In genomic region chr6:158131926-158132325, GRCh38 we compare ENCODE assay signal across 8 cellular contexts. TPM values are rescaled to one million over a fixed set of nuclear protein-coding genes. Genes with fewer than 3 reads are reported as not detected.
DNase-seq lines count a peak whose midpoint lies in the region; ATAC-seq and TF ChIP-seq lines count a peak whose summit lies in the region.

No MANE protein-coding gene starts in this region.

- CTCF ChIA-PET in activated CD8-positive, alpha-beta T cell treated with anti-CD3 and anti-CD28 coated beads, Interleukin-2, amount 10 ng/mL, durations not matched to agents 7 days and 5 days (lab: Charles Lee), result interaction anchor here (0.6 to 2.2 kb wide), 9 partner anchors 11 to 258 kb away, joined by 3 to 18 read pairs (median 4); no protein-coding TSS in a partner anchor

- TF ChIP-seq CTCF in osteoblast (IDR thresholded peaks at IDR 0.05; ENCODE audit: extremely low read depth, low read depth, low read length), result peak; percentile 37
- TF ChIP-seq CTCF in dorsolateral prefrontal cortex (IDR thresholded peaks at IDR 0.05 in 54 of 56, conservative IDR thresholded peaks at IDR 0.05 in 2 of 56; ENCODE audit: low read depth in 1 of 56, partially characterized antibody in 56 of 56), result peak in 10 of 56 donors; percentile 8 to 31 (median 14)

- DNase-seq in activated T-cell treated with anti-CD3 and anti-CD28 coated beads, Interleukin-2, amount 50 U/mL, for 72 hours, result peak; percentile 4 to 6
- DNase-seq in activated T-cell treated with anti-CD3 and anti-CD28 coated beads for 4 hours (no peak), NCI-H1105 treated with DMSO at 0.1 percent for 48 hours (lab: John Stamatoyannopoulos, UW) (peak; percentile 67), osteoblast (ENCODE audit: insufficient read length, low spot score, missing footprints) (no peak), DMS114 treated with DMSO at 0.1 percent for 48 hours (lab: John Stamatoyannopoulos, UW; ENCODE audit: unreplicated experiment) (no peak), dorsolateral prefrontal cortex (no peak)
- DNase-seq in activated CD8-positive, alpha-beta T cell treated with anti-CD3 and anti-CD28 coated beads, Interleukin-2, amount 10 ng/mL, durations not matched to agents 7 days and 5 days, result peak; percentile 41

- POLR2A ChIA-PET in activated CD8-positive, alpha-beta T cell treated with anti-CD3 and anti-CD28 coated beads, Interleukin-2, amount 10 ng/mL, durations not matched to agents 7 days and 5 days (lab: Charles Lee), result no interaction called here

- no peaks in the 10 kb centered on the region for H4K20me1 ChIP-seq in osteoblast (ENCODE audit: insufficient read depth, low read length)

- no peaks in the 10 kb centered on the region for H3K27me3 Mint-ChIP-seq in activated T-cell treated with anti-CD3 and anti-CD28 coated beads, Interleukin-2, amount 50 U/mL, for 72 hours (ENCODE audit: low read depth)
- no peaks in the 10 kb centered on the region for H3K27me3 Mint-ChIP-seq in activated CD8-positive, alpha-beta T cell treated with anti-CD3 and anti-CD28 coated beads, Interleukin-2, amount 10 ng/mL, durations not matched to agents 7 days and 5 days (ENCODE audit: low read depth)

- H3K79me2 ChIP-seq in osteoblast (ENCODE audit: insufficient read depth, low read length), result no peaks in the 10 kb centered on the region

- H3K4me1 Mint-ChIP-seq in activated T-cell treated with anti-CD3 and anti-CD28 coated beads, Interleukin-2, amount 50 U/mL, for 72 hours (ENCODE audit: low read depth), result no peaks in the 10 kb centered on the region
- no peaks in the 10 kb centered on the region for H3K4me1 Mint-ChIP-seq in activated CD8-positive, alpha-beta T cell treated with anti-CD3 and anti-CD28 coated beads, Interleukin-2, amount 10 ng/mL, durations not matched to agents 7 days and 5 days (ENCODE audit: low read depth)

- peaks cover 30% of the 10 kb centered on the region for H3K36me3 ChIP-seq in osteoblast (ENCODE audit: insufficient read depth, low read length)

- H3K4me3 ChIP-seq in osteoblast (ENCODE audit: insufficient read depth, low read length) (no peak overlapping the region), dorsolateral prefrontal cortex (no peak overlapping the region)

- H3K27me3 ChIP-seq in osteoblast (ENCODE audit: insufficient read depth, low read length), result no peaks in the 10 kb centered on the region
- no peaks in the 10 kb centered on the region for H3K27me3 ChIP-seq in dorsolateral prefrontal cortex

- no peak overlapping the region for H3K4me2 ChIP-seq in osteoblast (ENCODE audit: insufficient read depth, low read length)

- H3K9me3 Mint-ChIP-seq in activated T-cell treated with anti-CD3 and anti-CD28 coated beads, Interleukin-2, amount 50 U/mL, for 72 hours, result no peaks in the 10 kb centered on the region
- H3K9me3 Mint-ChIP-seq in activated CD8-positive, alpha-beta T cell treated with anti-CD3 and anti-CD28 coated beads, Interleukin-2, amount 10 ng/mL, durations not matched to agents 7 days and 5 days (ENCODE audit: insufficient read depth), result no peaks in the 10 kb centered on the region

- H3K4me1 ChIP-seq in osteoblast (ENCODE audit: insufficient read depth, low read length), result no peaks in the 10 kb centered on the region

- no peak overlapping the region for H3K27ac ChIP-seq in osteoblast (ENCODE audit: low read depth, low read length)
- no peak overlapping the region for H3K27ac ChIP-seq in dorsolateral prefrontal cortex

- H3K9me3 ChIP-seq in osteoblast (ENCODE audit: low read depth, low read length), result no peaks in the 10 kb centered on the region

- H3K36me3 Mint-ChIP-seq in activated T-cell treated with anti-CD3 and anti-CD28 coated beads, Interleukin-2, amount 50 U/mL, for 72 hours (ENCODE audit: insufficient read depth in 2 of 2), result no peaks in the 10 kb centered on the region
- no peaks in the 10 kb centered on the region for H3K36me3 Mint-ChIP-seq in activated CD8-positive, alpha-beta T cell treated with anti-CD3 and anti-CD28 coated beads, Interleukin-2, amount 10 ng/mL, durations not matched to agents 7 days and 5 days (ENCODE audit: low read depth)

- peak in 1 of 2 donors; percentile 29 for ATAC-seq in activated T-cell treated with anti-CD3 and anti-CD28 coated beads, Interleukin-2, amount 50 U/mL, for 72 hours (replicated peaks in 1 of 2)
- peak; percentile 64 for ATAC-seq in activated CD8-positive, alpha-beta T cell treated with anti-CD3 and anti-CD28 coated beads, Interleukin-2, amount 10 ng/mL, durations not matched to agents 7 days and 5 days
- ATAC-seq in HG03108 (IDR thresholded peaks at IDR 0.05; ENCODE audit: unreplicated experiment), result no peak

- no peak overlapping the region for H3K4me3 Mint-ChIP-seq in activated T-cell treated with anti-CD3 and anti-CD28 coated beads, Interleukin-2, amount 50 U/mL, for 72 hours
- H3K4me3 Mint-ChIP-seq in activated CD8-positive, alpha-beta T cell treated with anti-CD3 and anti-CD28 coated beads, Interleukin-2, amount 10 ng/mL, durations not matched to agents 7 days and 5 days, result no peak overlapping the region

- no peak overlapping the region for H2AFZ ChIP-seq in osteoblast (ENCODE audit: low read length)

- H3K27ac Mint-ChIP-seq in activated T-cell treated with anti-CD3 and anti-CD28 coated beads, Interleukin-2, amount 50 U/mL, for 72 hours, result no peak overlapping the region
- no peak overlapping the region for H3K27ac Mint-ChIP-seq in activated CD8-positive, alpha-beta T cell treated with anti-CD3 and anti-CD28 coated beads, Interleukin-2, amount 10 ng/mL, durations not matched to agents 7 days and 5 days

- intact Hi-C loops in dorsolateral prefrontal cortex (cut with DNase I), result no loop called here

RNA-seq across cellular contexts. Expression of gene SERAC1, which starts 36.1 kb away (rescaled TPM):
- total RNA-seq in activated T-cell treated with anti-CD3 and anti-CD28 coated beads, Interleukin-2, amount 50 U/mL, for 72 hours, result 1 to 10 TPM; 6.0 to 8.6 TPM
- 1 to 10 TPM; 5.2 to 5.7 TPM for total RNA-seq in activated CD8-positive, alpha-beta T cell treated with anti-CD3 and anti-CD28 coated beads, Interleukin-2, amount 10 ng/mL, durations not matched to agents 7 days and 5 days
- total RNA-seq in osteoblast, result 33.7 and 35.1 TPM in 2 replicates
- total RNA-seq in dorsolateral prefrontal cortex, result 10 to 100 TPM in 116 of 120 experiments, 1 to 10 TPM in 4; 9.5 to 22.3 (median 15.6) TPM

RNA-seq across cellular contexts. Expression of gene GTF2H5, which starts 36.2 kb away (rescaled TPM):
- total RNA-seq in activated T-cell treated with anti-CD3 and anti-CD28 coated beads, Interleukin-2, amount 50 U/mL, for 72 hours, result 10 to 100 TPM; 20.7 to 23.9 TPM
- total RNA-seq in activated CD8-positive, alpha-beta T cell treated with anti-CD3 and anti-CD28 coated beads, Interleukin-2, amount 10 ng/mL, durations not matched to agents 7 days and 5 days, result 10 to 100 TPM; 19.6 to 19.8 TPM
- total RNA-seq in osteoblast (6.2 and 7.2 TPM in 2 replicates), dorsolateral prefrontal cortex (10 to 100 TPM; 12.2 to 32.2 (median 24.3) TPM)

Comparison
In these comparisons a context has a peak if more than half of its experiments do, and no peak if none do; other contexts are left out.
1. DNase-seq: peak in activated T-cell treated with anti-CD3 and anti-CD28 coated beads, Interleukin-2, amount 50 U/mL, for 72 hours (2 of 2), NCI-H1105 treated with DMSO at 0.1 percent for 48 hours (single experiment) and activated CD8-positive, alpha-beta T cell treated with anti-CD3 and anti-CD28 coated beads, Interleukin-2, amount 10 ng/mL, durations not matched to agents 7 days and 5 days (single experiment); none in activated T-cell treated with anti-CD3 and anti-CD28 coated beads for 4 hours (single experiment), osteoblast (single experiment), DMS114 treated with DMSO at 0.1 percent for 48 hours (single experiment) and dorsolateral prefrontal cortex (0 of 10).